ENCODE assay signal across 27 cellular contexts in the genomic region with DNA sequence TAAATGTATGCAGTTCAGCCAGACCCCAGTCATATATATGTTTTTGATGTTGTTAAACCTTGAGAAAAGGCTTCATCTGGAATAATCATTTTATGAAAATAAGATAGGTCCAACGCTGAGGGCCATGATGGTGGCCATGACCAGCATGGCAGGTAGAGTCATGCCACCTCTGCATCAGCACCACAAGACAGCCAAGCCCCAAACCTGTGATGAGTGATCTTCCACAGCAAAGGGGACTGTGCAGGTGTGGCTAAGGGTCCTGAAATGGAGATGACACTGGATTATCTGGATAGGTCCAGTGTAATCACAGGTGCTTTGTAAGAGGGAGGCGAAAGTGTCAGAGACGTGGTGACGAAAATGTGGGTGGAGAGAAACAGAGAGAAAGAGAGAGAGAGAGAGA.
"Had no signal": no experiment of that assay in that cellular context is flagged by ENCODE, and none has a peak within 500 bp of the region (broad histone marks: within the 10 kb centered on the region; RNA-seq: fewer than 3 reads in every experiment).

No MANE protein-coding gene starts in this region.

- H2AFZ ChIP-seq: neural progenitor cell had no signal

- H3K27me3 ChIP-seq: neural progenitor cell, neutrophil, pancreas, right lobe of liver, sigmoid colon, stomach, thyroid gland, tibial nerve, upper lobe of left lung had no signal

- H3K4me2 ChIP-seq: neural progenitor cell had no signal

- H3K4me3 ChIP-seq: neural progenitor cell, pancreas, prostate gland, right lobe of liver, sigmoid colon, stomach, thoracic aorta, thyroid gland, tibial nerve, upper lobe of left lung had no signal

- H3K4me1 Mint-ChIP-seq: naive thymus-derived CD4-positive, alpha-beta T cell; natural killer cell; nephron; neural progenitor cell; stimulated activated effector memory CD8-positive, alpha-beta T cell treated with anti-CD3 and anti-CD28 coated beads, Interleukin-12 subunit alpha, Interleukin-12 subunit beta, amount 100 ng/mL, for 72 hours; stimulated activated naive B cell treated with anti-CD40 and anti-IgM and Interleukin-4, amounts not matched to agents 10 μg/mL and 1 μg/mL and 100 μg/mL, for 72 hours had no signal

- H3K9ac ChIP-seq: neural progenitor cell had no signal

- H3K9me3 ChIP-seq: neutrophil, pancreas, prostate gland, right lobe of liver, sigmoid colon, stomach, thoracic aorta, thyroid gland, tibial nerve, upper lobe of left lung had no signal

- H3K27ac Mint-ChIP-seq: naive thymus-derived CD4-positive, alpha-beta T cell; natural killer cell; nephron; neural progenitor cell; stimulated activated effector memory CD8-positive, alpha-beta T cell treated with anti-CD3 and anti-CD28 coated beads, Interleukin-12 subunit alpha, Interleukin-12 subunit beta, amount 100 ng/mL, for 72 hours; stimulated activated naive B cell treated with anti-CD40 and anti-IgM and Interleukin-4, amounts not matched to agents 10 μg/mL and 1 μg/mL and 100 μg/mL, for 72 hours; stimulated activated naive CD8-positive, alpha-beta T cell treated with anti-CD3 and anti-CD28 coated beads, Interleukin-15, Interleukin-2, amounts not matched to agents 100 ng/mL and 50 ng/mL, for 24 hours had no signal

- H3K27ac ChIP-seq: neural progenitor cell, neutrophil, pancreas, prostate gland, right lobe of liver, sigmoid colon, stomach, thoracic aorta, thyroid gland, tibial nerve, upper lobe of left lung had no signal

- H3K9me3 Mint-ChIP-seq: natural killer cell; neural progenitor cell; stimulated activated effector memory CD8-positive, alpha-beta T cell treated with anti-CD3 and anti-CD28 coated beads, Interleukin-12 subunit alpha, Interleukin-12 subunit beta, amount 100 ng/mL, for 72 hours; stimulated activated naive B cell treated with anti-CD40 and anti-IgM and Interleukin-4, amounts not matched to agents 10 μg/mL and 1 μg/mL and 100 μg/mL, for 72 hours; stimulated activated naive CD8-positive, alpha-beta T cell treated with anti-CD3 and anti-CD28 coated beads, Interleukin-15, Interleukin-2, amounts not matched to agents 100 ng/mL and 50 ng/mL, for 24 hours had no signal

- H3K4me3 Mint-ChIP-seq: naive thymus-derived CD4-positive, alpha-beta T cell; natural killer cell; nephron; neural progenitor cell; stimulated activated effector memory CD8-positive, alpha-beta T cell treated with anti-CD3 and anti-CD28 coated beads, Interleukin-12 subunit alpha, Interleukin-12 subunit beta, amount 100 ng/mL, for 72 hours; stimulated activated naive B cell treated with anti-CD40 and anti-IgM and Interleukin-4, amounts not matched to agents 10 μg/mL and 1 μg/mL and 100 μg/mL, for 72 hours; stimulated activated naive CD8-positive, alpha-beta T cell treated with anti-CD3 and anti-CD28 coated beads, Interleukin-15, Interleukin-2, amounts not matched to agents 100 ng/mL and 50 ng/mL, for 24 hours had no signal

- ATAC-seq: naive thymus-derived CD4-positive, alpha-beta T cell; natural killer cell; pancreas; right cardiac atrium; right lobe of liver; stimulated activated effector memory CD8-positive, alpha-beta T cell treated with anti-CD3 and anti-CD28 coated beads, Interleukin-12 subunit alpha, Interleukin-12 subunit beta, amount 100 ng/mL, for 72 hours; stimulated activated naive B cell treated with anti-CD40 and anti-IgM and Interleukin-4, amounts not matched to agents 10 μg/mL and 1 μg/mL and 100 μg/mL, for 72 hours had no signal

- H3K36me3 ChIP-seq: neural progenitor cell, neutrophil, pancreas, prostate gland, right lobe of liver, sigmoid colon, stomach, thoracic aorta, thyroid gland, tibial nerve, upper lobe of left lung had no signal

- H3K27me3 Mint-ChIP-seq: stimulated activated naive CD8-positive, alpha-beta T cell treated with anti-CD3 and anti-CD28 coated beads, Interleukin-15, Interleukin-2, amounts not matched to agents 100 ng/mL and 50 ng/mL, for 24 hours had no signal

- DNase-seq: naive thymus-derived CD4-positive, alpha-beta T cell; natural killer cell; nucleus accumbens; pancreas; retina; right cardiac atrium; right lobe of liver; sigmoid colon; small intestine; stimulated activated CD4-positive, alpha-beta T cell treated with anti-CD3 and anti-CD28 coated beads, Interleukin-15, amount 100 ng/mL, for 24 hours; stimulated activated CD4-positive, alpha-beta T cell treated with anti-CD3 and anti-CD28 coated beads, Interleukin-2, amount 100 ng/mL, for 24 hours; stimulated activated CD4-positive, alpha-beta T cell treated with anti-CD3 and anti-CD28 coated beads, Interleukin-2, amount 100 ng/mL, for 48 hours; stimulated activated CD4-positive, alpha-beta T cell treated with anti-CD3 and anti-CD28 coated beads, Interleukin-4, amount 100 ng/mL, for 24 hours; stimulated activated naive B cell treated with anti-CD40 and anti-IgM and Interleukin-4, amounts not matched to agents 10 μg/mL and 1 μg/mL and 100 μg/mL, for 72 hours; stimulated activated naive CD4-positive, alpha-beta T cell treated with Interleukin-2 at 50 U/mL for 16 hours; stomach; thyroid gland; trophoblast cell; upper lobe of left lung had no signal

- H3K36me3 Mint-ChIP-seq: naive thymus-derived CD4-positive, alpha-beta T cell; natural killer cell; neural progenitor cell; stimulated activated effector memory CD8-positive, alpha-beta T cell treated with anti-CD3 and anti-CD28 coated beads, Interleukin-12 subunit alpha, Interleukin-12 subunit beta, amount 100 ng/mL, for 72 hours; stimulated activated naive B cell treated with anti-CD40 and anti-IgM and Interleukin-4, amounts not matched to agents 10 μg/mL and 1 μg/mL and 100 μg/mL, for 72 hours had no signal

- H3K4me1 ChIP-seq: neural progenitor cell, pancreas, prostate gland, right lobe of liver, sigmoid colon, stomach, thyroid gland, tibial nerve, upper lobe of left lung had no signal
